In the genomic region with DNA sequence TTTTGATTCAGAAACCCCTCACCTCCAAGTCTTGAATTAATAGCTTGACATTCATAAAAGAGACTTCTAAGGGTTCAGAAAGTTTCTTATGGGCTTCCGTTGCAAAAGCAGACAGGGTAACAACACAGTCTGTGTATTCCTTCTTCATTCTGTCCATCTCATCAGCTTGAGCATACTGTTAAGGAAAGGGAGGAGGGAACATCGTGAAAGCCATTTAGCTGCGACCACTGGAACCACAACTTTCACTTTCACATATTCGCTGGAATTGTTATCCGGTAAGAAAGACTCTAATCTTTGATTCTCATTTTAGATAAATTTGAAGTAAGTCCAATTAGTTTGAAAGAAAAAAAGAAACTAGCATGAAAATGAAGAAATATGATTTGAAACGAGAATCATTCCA, we compare ENCODE assay signal across 11 cellular contexts.
A peak's percentile ranks its signal among the peaks of the same experiment; 100 is the strongest.
DNase-seq lines count a peak whose midpoint lies in the region; ATAC-seq and TF ChIP-seq lines count a peak whose summit lies in the region.
"Had no signal": no experiment of that assay in that cellular context is flagged by ENCODE, and none has a peak within 500 bp of the region (broad histone marks: within the 10 kb centered on the region; RNA-seq: fewer than 3 reads in every experiment).

No MANE protein-coding gene starts in this region.

- no peak for TF ChIP-seq CTCF in left ventricle myocardium inferior (IDR thresholded peaks at IDR 0.05; ENCODE audit: borderline replicate concordance)
- TF ChIP-seq CTCF in heart left ventricle (IDR thresholded peaks at IDR 0.05), result no peak
- no peak for TF ChIP-seq CTCF in SK-N-SH (IDR thresholded peaks at IDR 0.05)
- no peak for TF ChIP-seq CTCF in upper lobe of right lung (IDR thresholded peaks at IDR 0.05)
- no peak for TF ChIP-seq CTCF in GM20000 (IDR thresholded peaks at IDR 0.05; ENCODE audit: extremely low read depth, missing control alignments)

- no peak for TF ChIP-seq POLR2A in heart left ventricle (IDR thresholded peaks at IDR 0.05)

- no peaks in the 10 kb centered on the region for H3K4me1 ChIP-seq in left ventricle myocardium inferior
- peaks cover 0 to 5% (median 0%) of the 10 kb centered on the region in 12 donors for H3K4me1 ChIP-seq in heart left ventricle
- peaks cover 0 to 5% of the 10 kb centered on the region in 2 experiments; a peak in 2 of 4 replicates for H3K4me1 ChIP-seq in SK-N-SH (ENCODE audit: control insufficient read depth in 1 of 2, insufficient read depth in 2 of 2, low read depth in 1 of 2, low read length in 1 of 2)
- no peaks in the 10 kb centered on the region for H3K4me1 ChIP-seq in upper lobe of right lung

- H2AFZ ChIP-seq in SK-N-SH (ENCODE audit: low read depth), result peak overlapping the region; percentile 68

- DNase-seq in left ventricle myocardium inferior (no peak), heart left ventricle (no peak), SK-N-SH (no peak), kidney tubule cell (ENCODE audit: low spot score) (peak; percentile 38), upper lobe of right lung (no peak), activated gamma-delta T cell treated with Interleukin-2 at 50 U/mL for 16 hours (no peak), GM20000 (ENCODE audit: low spot score) (no peak)
- DNase-seq: activated CD8-positive, alpha-beta memory T cell treated with anti-CD3 and anti-CD28 coated beads, Interleukin-2, amount 10 ng/mL, durations not matched to agents 7 days and 5 days; NCI-H1694 treated with DMSO at 0.1 percent for 48 hours; T1000 had no signal

- POLR2A ChIA-PET in SK-N-SH (lab: Yijun Ruan, JAX), result no interaction called here

- CTCF ChIA-PET in SK-N-SH (lab: Yijun Ruan, JAX), result interaction anchor here (0.7 to 0.9 kb wide), 2 partner anchors 16 to 162 kb away, joined by 3 read pairs; no protein-coding TSS in a partner anchor

- H3K36me3 ChIP-seq in left ventricle myocardium inferior (peaks cover 10% of the 10 kb centered on the region), heart left ventricle (peaks cover 0 to 9% (median 0%) of the 10 kb centered on the region in 9 donors), SK-N-SH (replicated peaks in 1 of 2; ENCODE audit: control insufficient read depth in 1 of 2, insufficient read depth in 2 of 2, low read length in 1 of 2) (peaks cover 6 to 54% of the 10 kb centered on the region in 2 experiments), upper lobe of right lung (no peaks in the 10 kb centered on the region)

- no peak for TF ChIP-seq RAD21 in SK-N-SH (IDR thresholded peaks at IDR 0.05; ENCODE audit: low read length)

- H3K79me2 ChIP-seq in SK-N-SH (ENCODE audit: insufficient read depth), result peaks cover 12% of the 10 kb centered on the region; the same call in 1 of the 2 replicates

- H3K27ac ChIP-seq in left ventricle myocardium inferior (replicated peaks) (no peak overlapping the region), heart left ventricle (no peak overlapping the region), SK-N-SH (ENCODE audit: low read depth in 2 of 2, low read length in 1 of 2) (peak overlapping the region; percentile 65 to 66), upper lobe of right lung (no peak overlapping the region)

- intact Hi-C loops in left ventricle myocardium inferior (cut with micrococcal nuclease) (no loop called here), heart left ventricle (cut with DNase I) (no loop called here), upper lobe of right lung (cut with DNase I) (no loop called here)

- no peaks in the 10 kb centered on the region for H3K9me3 ChIP-seq in left ventricle myocardium inferior (replicated peaks)
- no peaks in the 10 kb centered on the region for H3K9me3 ChIP-seq in heart left ventricle
- no peaks in the 10 kb centered on the region for H3K9me3 ChIP-seq in SK-N-SH
- H3K9me3 ChIP-seq in upper lobe of right lung, result no peaks in the 10 kb centered on the region

- ATAC-seq in heart left ventricle (no peak), upper lobe of right lung (no peak), HG03432 (IDR thresholded peaks at IDR 0.05; ENCODE audit: unreplicated experiment) (no peak)
- ATAC-seq: activated CD8-positive, alpha-beta memory T cell treated with anti-CD3 and anti-CD28 coated beads, Interleukin-2, amount 10 ng/mL, durations not matched to agents 7 days and 5 days had no signal

- H3K4me2 ChIP-seq in SK-N-SH, result peak overlapping the region; percentile 65; the same call in 1 of the 2 replicates

- H3K4me3 ChIP-seq in left ventricle myocardium inferior, result peak overlapping the region; percentile 1
- peak overlapping the region in 4 of 12 donors; percentile 3 to 31 (median 18) for H3K4me3 ChIP-seq in heart left ventricle
- peak overlapping the region; percentile 22 to 30; a peak in 2 of 4 replicates for H3K4me3 ChIP-seq in SK-N-SH (ENCODE audit: low read depth in 2 of 2, low read length in 1 of 2)
- peak overlapping the region; percentile 27 for H3K4me3 ChIP-seq in upper lobe of right lung

- H3F3A ChIP-seq in SK-N-SH (replicated peaks; ENCODE audit: insufficient read depth), result peaks cover 9% of the 10 kb centered on the region

- no peak for TF ChIP-seq EP300 in SK-N-SH (IDR thresholded peaks at IDR 0.05; ENCODE audit: borderline replicate concordance in 1 of 2, low read depth in 1 of 2, low read length in 1 of 2)

- WGBS in heart left ventricle, 4 donors, result 50 to 74% (median 67%) methylated on average over 6 of the region's 6 CpGs
- WGBS in SK-N-SH (ENCODE audit: low lambda C conversion rate), result 66% methylated on average over 6 of the region's 6 CpGs

- H3K27me3 ChIP-seq in left ventricle myocardium inferior (ENCODE audit: low read depth) (no peaks in the 10 kb centered on the region), heart left ventricle (no peaks in the 10 kb centered on the region), SK-N-SH (ENCODE audit: insufficient read depth) (no peaks in the 10 kb centered on the region), upper lobe of right lung (no peaks in the 10 kb centered on the region)

- peak overlapping the region; percentile 22; the same call in 1 of the 2 replicates for H3K9ac ChIP-seq in SK-N-SH

- H3K9me2 ChIP-seq in SK-N-SH, result no peaks in the 10 kb centered on the region

- H4K20me1 ChIP-seq in SK-N-SH (ENCODE audit: insufficient read depth), result no peaks in the 10 kb centered on the region

TF ChIP-seq in SK-N-SH, 30 proteins besides CTCF, POLR2A, EP300 and RAD21 (continues in another document):
- no peak for TF ChIP-seq FOXJ3 (CRISPR knock-in tag; IDR thresholded peaks at IDR 0.05)
- TF ChIP-seq RXRA (IDR thresholded peaks at IDR 0.05; ENCODE audit: borderline replicate concordance, low read depth), result no peak
- no peak for TF ChIP-seq GABPA (IDR thresholded peaks at IDR 0.05; ENCODE audit: low read depth)
- no peak for TF ChIP-seq SIN3A (IDR thresholded peaks at IDR 0.05; ENCODE audit: borderline replicate concordance, low read depth, low read length)
- TF ChIP-seq, protein P1, sequence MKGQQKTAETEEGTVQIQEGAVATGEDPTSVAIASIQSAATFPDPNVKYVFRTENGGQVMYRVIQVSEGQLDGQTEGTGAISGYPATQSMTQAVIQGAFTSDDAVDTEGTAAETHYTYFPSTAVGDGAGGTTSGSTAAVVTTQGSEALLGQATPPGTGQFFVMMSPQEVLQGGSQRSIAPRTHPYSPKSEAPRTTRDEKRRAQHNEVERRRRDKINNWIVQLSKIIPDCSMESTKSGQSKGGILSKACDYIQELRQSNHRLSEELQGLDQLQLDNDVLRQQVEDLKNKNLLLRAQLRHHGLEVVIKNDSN (IDR thresholded peaks at IDR 0.05; ENCODE audit: borderline replicate concordance, low read depth), result no peak
- no peak for TF ChIP-seq POLR2AphosphoS5 (IDR thresholded peaks at IDR 0.05; ENCODE audit: low read depth, low read length)
- TF ChIP-seq RFX5 (IDR thresholded peaks at IDR 0.05; ENCODE audit: low read length), result no peak
- no peak for TF ChIP-seq TEAD4 (IDR thresholded peaks at IDR 0.05; ENCODE audit: borderline replicate concordance, insufficient read depth)
- TF ChIP-seq, protein P2, sequence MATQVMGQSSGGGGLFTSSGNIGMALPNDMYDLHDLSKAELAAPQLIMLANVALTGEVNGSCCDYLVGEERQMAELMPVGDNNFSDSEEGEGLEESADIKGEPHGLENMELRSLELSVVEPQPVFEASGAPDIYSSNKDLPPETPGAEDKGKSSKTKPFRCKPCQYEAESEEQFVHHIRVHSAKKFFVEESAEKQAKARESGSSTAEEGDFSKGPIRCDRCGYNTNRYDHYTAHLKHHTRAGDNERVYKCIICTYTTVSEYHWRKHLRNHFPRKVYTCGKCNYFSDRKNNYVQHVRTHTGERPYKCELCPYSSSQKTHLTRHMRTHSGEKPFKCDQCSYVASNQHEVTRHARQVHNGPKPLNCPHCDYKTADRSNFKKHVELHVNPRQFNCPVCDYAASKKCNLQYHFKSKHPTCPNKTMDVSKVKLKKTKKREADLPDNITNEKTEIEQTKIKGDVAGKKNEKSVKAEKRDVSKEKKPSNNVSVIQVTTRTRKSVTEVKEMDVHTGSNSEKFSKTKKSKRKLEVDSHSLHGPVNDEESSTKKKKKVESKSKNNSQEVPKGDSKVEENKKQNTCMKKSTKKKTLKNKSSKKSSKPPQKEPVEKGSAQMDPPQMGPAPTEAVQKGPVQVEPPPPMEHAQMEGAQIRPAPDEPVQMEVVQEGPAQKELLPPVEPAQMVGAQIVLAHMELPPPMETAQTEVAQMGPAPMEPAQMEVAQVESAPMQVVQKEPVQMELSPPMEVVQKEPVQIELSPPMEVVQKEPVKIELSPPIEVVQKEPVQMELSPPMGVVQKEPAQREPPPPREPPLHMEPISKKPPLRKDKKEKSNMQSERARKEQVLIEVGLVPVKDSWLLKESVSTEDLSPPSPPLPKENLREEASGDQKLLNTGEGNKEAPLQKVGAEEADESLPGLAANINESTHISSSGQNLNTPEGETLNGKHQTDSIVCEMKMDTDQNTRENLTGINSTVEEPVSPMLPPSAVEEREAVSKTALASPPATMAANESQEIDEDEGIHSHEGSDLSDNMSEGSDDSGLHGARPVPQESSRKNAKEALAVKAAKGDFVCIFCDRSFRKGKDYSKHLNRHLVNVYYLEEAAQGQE (IDR thresholded peaks at IDR 0.05; ENCODE audit: low read depth, low read length), result no peak
- no peak for TF ChIP-seq CHD2 (IDR thresholded peaks at IDR 0.05; ENCODE audit: low read length, partially characterized antibody)
- TF ChIP-seq FOXM1 (IDR thresholded peaks at IDR 0.05; ENCODE audit: low read depth), result no peak
- TF ChIP-seq TAF1 (IDR thresholded peaks at IDR 0.05; ENCODE audit: borderline replicate concordance, low read depth, low read length), result no peak
- TF ChIP-seq SMC3 (IDR thresholded peaks at IDR 0.05; ENCODE audit: low read depth, low read length), result no peak
- TF ChIP-seq, protein P3, sequence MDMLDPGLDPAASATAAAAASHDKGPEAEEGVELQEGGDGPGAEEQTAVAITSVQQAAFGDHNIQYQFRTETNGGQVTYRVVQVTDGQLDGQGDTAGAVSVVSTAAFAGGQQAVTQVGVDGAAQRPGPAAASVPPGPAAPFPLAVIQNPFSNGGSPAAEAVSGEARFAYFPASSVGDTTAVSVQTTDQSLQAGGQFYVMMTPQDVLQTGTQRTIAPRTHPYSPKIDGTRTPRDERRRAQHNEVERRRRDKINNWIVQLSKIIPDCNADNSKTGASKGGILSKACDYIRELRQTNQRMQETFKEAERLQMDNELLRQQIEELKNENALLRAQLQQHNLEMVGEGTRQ (IDR thresholded peaks at IDR 0.05; ENCODE audit: borderline replicate concordance, low read depth, low read length), result no peak

Comparison
In these comparisons a context has a peak if more than half of its experiments do, and no peak if none do; other contexts are left out.
1. H3K27ac ChIP-seq: peak in SK-N-SH (2 of 2); none in left ventricle myocardium inferior (single experiment), heart left ventricle (0 of 12) and upper lobe of right lung (single experiment).